ENCODE assay signal across 1 cellular context in the genomic region with DNA sequence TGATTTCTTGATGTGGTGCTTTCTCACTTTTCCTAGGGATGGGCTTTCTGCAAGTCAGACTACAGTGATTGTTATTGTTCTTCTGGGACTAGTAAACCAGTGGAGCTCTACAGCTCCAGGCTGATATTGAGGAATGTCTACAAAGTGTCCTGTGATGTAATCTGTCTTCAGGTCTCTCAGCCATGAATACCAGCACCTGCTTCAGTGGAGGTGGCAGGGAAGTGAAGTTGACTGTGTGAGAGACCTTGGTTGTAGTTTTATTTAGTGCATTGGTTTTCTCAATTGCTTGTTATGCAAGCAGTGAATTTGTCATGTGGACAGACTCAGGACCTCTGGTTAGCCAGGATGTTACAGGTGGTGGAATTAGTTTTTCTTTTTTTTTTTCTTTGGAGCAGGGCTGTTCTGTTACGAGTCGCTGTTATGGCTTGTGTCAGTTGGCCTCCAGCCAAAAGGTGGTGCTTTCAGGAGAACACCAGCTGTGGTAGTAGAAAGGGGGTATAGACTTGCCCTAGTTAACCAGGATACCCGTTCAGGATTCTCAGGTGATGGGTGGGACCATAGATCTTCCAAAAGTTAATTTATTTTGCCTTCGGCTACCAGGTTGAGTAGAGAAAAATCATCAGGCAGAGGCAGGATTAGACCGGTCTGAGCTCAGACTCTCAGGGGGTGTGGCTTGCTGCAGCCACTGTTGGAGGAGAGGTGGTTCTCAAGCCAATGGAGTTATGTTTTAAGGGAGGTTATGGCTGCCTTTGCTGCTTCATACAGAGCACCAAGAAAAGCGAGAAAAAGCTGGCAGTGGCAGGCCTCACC.
TF ChIP-seq lines count a peak whose summit lies in the region.

No MANE protein-coding gene starts in this region.

TF ChIP-seq in H1, 55 proteins besides CTCF, POLR2A, EP300 and RAD21:
- TF ChIP-seq ATF3 (IDR thresholded peaks at IDR 0.05; ENCODE audit: insufficient read depth, low read depth, low read length) (no peak), RFX5 (IDR thresholded peaks at IDR 0.05; ENCODE audit: borderline replicate concordance, low read depth, low read length) (no peak), KDM4A (IDR thresholded peaks at IDR 0.05; ENCODE audit: low read depth, low read length, severe bottlenecking) (no peak), JUN (IDR thresholded peaks at IDR 0.05; ENCODE audit: low read depth, low read length) (no peak), RBBP5 (IDR thresholded peaks at IDR 0.05; ENCODE audit: borderline replicate concordance, low read depth, low read length) (no peak), NRF1 (IDR thresholded peaks at IDR 0.05; ENCODE audit: low read depth, low read length) (no peak), SP2 (IDR thresholded peaks at IDR 0.05; ENCODE audit: low read length) (no peak), CEBPB (IDR thresholded peaks at IDR 0.05; ENCODE audit: low read depth, low read length) (no peak), TEAD4 (IDR thresholded peaks at IDR 0.05; ENCODE audit: low read depth, low read length) (no peak), FOSL1 (IDR thresholded peaks at IDR 0.05; ENCODE audit: insufficient read depth, low read depth, low read length) (no peak), BCL11A (IDR thresholded peaks at IDR 0.05; ENCODE audit: low read depth in 2 of 2, low read length in 2 of 2) (no peak)
TF ChIP-seq in H1: peak in this region for 0.
